Comparison of ENCODE assay signal across 24 cellular contexts in genomic region chr6:16153451-16153850, GRCh38. TPM values are rescaled to one million over a fixed set of nuclear protein-coding genes. Genes with fewer than 3 reads are reported as not detected.
DNase-seq lines count a peak whose midpoint lies in the region; ATAC-seq and TF ChIP-seq lines count a peak whose summit lies in the region.
"Had no signal": no experiment of that assay in that cellular context is flagged by ENCODE, and none has a peak within 500 bp of the region (broad histone marks: within the 10 kb centered on the region; RNA-seq: fewer than 3 reads in every experiment).

No MANE protein-coding gene starts in this region.

- intact Hi-C loops in dorsolateral prefrontal cortex (cut with DNase I) (no loop called here), gastrocnemius medialis (cut with DNase I; ENCODE audit: low total_unique reads) (no loop called here)

- in situ Hi-C loops in gastrocnemius medialis (cut with MboI; ENCODE audit: low sequenced_read_pairs in 4 of 4): no loop called here

- H3K4me1 Mint-ChIP-seq in progenitor cell of endocrine pancreas (ENCODE audit: low read depth): peaks cover 2% of the 10 kb centered on the region
- H3K4me1 Mint-ChIP-seq: IgD-negative memory B cell had no signal

- no peak for TF ChIP-seq POLR2A in gastrocnemius medialis (IDR thresholded peaks at IDR 0.05)

- H3K4me1 ChIP-seq in gastrocnemius medialis: peaks cover 16 to 17% of the 10 kb centered on the region in 2 donors

- H3K27me3 ChIP-seq in dorsolateral prefrontal cortex: no peaks in the 10 kb centered on the region
- no peaks in the 10 kb centered on the region for H3K27me3 ChIP-seq in gastrocnemius medialis
- H3K27me3 ChIP-seq: BLaER1 had no signal

- no peak for ATAC-seq in gastrocnemius medialis
- ATAC-seq: GM12878 had no signal

- no peak overlapping the region for H3K4me3 Mint-ChIP-seq in progenitor cell of endocrine pancreas (ENCODE audit: low read depth)
- H3K4me3 Mint-ChIP-seq: CD4-positive, CD25-positive, alpha-beta regulatory T cell; IgD-negative memory B cell had no signal

- TF ChIP-seq CTCF in dorsolateral prefrontal cortex (IDR thresholded peaks at IDR 0.05 in 54 of 56, conservative IDR thresholded peaks at IDR 0.05 in 2 of 56; ENCODE audit: low read depth in 1 of 56, partially characterized antibody in 56 of 56): no peak
- TF ChIP-seq CTCF in gastrocnemius medialis (IDR thresholded peaks at IDR 0.05 in 4 of 5, conservative IDR thresholded peaks at IDR 0.05 in 1 of 5): no peak
- no peak for TF ChIP-seq CTCF in progenitor cell of endocrine pancreas (IDR thresholded peaks at IDR 0.05; ENCODE audit: unreplicated experiment)

- peaks cover 38% of the 10 kb centered on the region for H3K36me3 Mint-ChIP-seq in progenitor cell of endocrine pancreas (ENCODE audit: insufficient read depth)

- DNase-seq in COR-L47 (lab: John Stamatoyannopoulos, UW) (peak; percentile 26), dorsolateral prefrontal cortex (peak in 1 of 10 donors; percentile 63), medulla oblongata (ENCODE audit: extremely low spot score) (peak; percentile 75), gastrocnemius medialis (no peak), NCI-H1694 (lab: John Stamatoyannopoulos, UW) (no peak), progenitor cell of endocrine pancreas (ENCODE audit: low spot score, unreplicated experiment) (no peak), SW 1271 (lab: John Stamatoyannopoulos, UW) (no peak)
- DNase-seq in stimulated activated CD4-positive, alpha-beta T cell treated with anti-CD3 and anti-CD28 coated beads, Interleukin-15, amount 100 ng/mL, for 24 hours: no peak
- DNase-seq: Caco-2; CD4-positive, CD25-positive, alpha-beta regulatory T cell; GDM1; HCEC 1CT; MM.1S; NCI-H2029 treated with DMSO at 0.1 percent for 48 hours; NCI-H446 treated with DMSO at 0.1 percent for 48 hours; NCI-H82; NK-92 treated with Interleukin-12 subunit alpha and Interleukin-12 subunit beta, amount 100 ng/mL, for 24 hours; SHP77; SK-N-SH had no signal

- H3K27ac ChIP-seq in dorsolateral prefrontal cortex: peak overlapping the region in 51 of 59 donors; percentile 1 to 96 (median 62)
- peak overlapping the region; percentile 69 to 78 (median 73) for H3K27ac ChIP-seq in gastrocnemius medialis
- H3K27ac ChIP-seq: BLaER1, KMS-11, RWPE1 had no signal

- peaks cover 0 to 5% of the 10 kb centered on the region in 2 donors for H3K36me3 ChIP-seq in gastrocnemius medialis

- H3K9me3 ChIP-seq in gastrocnemius medialis: no peaks in the 10 kb centered on the region
- H3K9me3 ChIP-seq: SK-N-SH had no signal

- peaks cover 4% of the 10 kb centered on the region for H3K27me3 Mint-ChIP-seq in progenitor cell of endocrine pancreas
- H3K27me3 Mint-ChIP-seq: CD4-positive, CD25-positive, alpha-beta regulatory T cell; IgD-negative memory B cell had no signal

- no peak overlapping the region for H3K27ac Mint-ChIP-seq in progenitor cell of endocrine pancreas

- H3K4me3 ChIP-seq in dorsolateral prefrontal cortex (no peak overlapping the region), gastrocnemius medialis (no peak overlapping the region)
- H3K4me3 ChIP-seq: BLaER1, GM12878 had no signal

- H3K9me3 Mint-ChIP-seq in progenitor cell of endocrine pancreas (ENCODE audit: low read depth): no peaks in the 10 kb centered on the region

RNA-seq across cellular contexts. Expression of gene MYLIP, which starts 24.6 kb away (rescaled TPM):
- total RNA-seq in dorsolateral prefrontal cortex (10 to 100 TPM; 10.2 to 40.1 (median 21.7) TPM), gastrocnemius medialis (10 to 100 TPM in 3 of 4 donors, 1 to 10 TPM in 1; 8.9 to 28.6 (median 18.3) TPM), progenitor cell of endocrine pancreas (59.0 and 81.1 TPM in 2 replicates)

Comparison
In these comparisons a context has a peak if more than half of its experiments do, and no peak if none do; other contexts are left out.
1. DNase-seq: peak in COR-L47 (single experiment) and medulla oblongata (single experiment); none in gastrocnemius medialis (0 of 2), NCI-H1694 (single experiment), stimulated activated CD4-positive, alpha-beta T cell treated with anti-CD3 and anti-CD28 coated beads, Interleukin-15, amount 100 ng/mL, for 24 hours (single experiment), progenitor cell of endocrine pancreas (single experiment) and SW 1271 (0 of 2).